8 cellular contexts compared by ENCODE assay signal in the genomic region with DNA sequence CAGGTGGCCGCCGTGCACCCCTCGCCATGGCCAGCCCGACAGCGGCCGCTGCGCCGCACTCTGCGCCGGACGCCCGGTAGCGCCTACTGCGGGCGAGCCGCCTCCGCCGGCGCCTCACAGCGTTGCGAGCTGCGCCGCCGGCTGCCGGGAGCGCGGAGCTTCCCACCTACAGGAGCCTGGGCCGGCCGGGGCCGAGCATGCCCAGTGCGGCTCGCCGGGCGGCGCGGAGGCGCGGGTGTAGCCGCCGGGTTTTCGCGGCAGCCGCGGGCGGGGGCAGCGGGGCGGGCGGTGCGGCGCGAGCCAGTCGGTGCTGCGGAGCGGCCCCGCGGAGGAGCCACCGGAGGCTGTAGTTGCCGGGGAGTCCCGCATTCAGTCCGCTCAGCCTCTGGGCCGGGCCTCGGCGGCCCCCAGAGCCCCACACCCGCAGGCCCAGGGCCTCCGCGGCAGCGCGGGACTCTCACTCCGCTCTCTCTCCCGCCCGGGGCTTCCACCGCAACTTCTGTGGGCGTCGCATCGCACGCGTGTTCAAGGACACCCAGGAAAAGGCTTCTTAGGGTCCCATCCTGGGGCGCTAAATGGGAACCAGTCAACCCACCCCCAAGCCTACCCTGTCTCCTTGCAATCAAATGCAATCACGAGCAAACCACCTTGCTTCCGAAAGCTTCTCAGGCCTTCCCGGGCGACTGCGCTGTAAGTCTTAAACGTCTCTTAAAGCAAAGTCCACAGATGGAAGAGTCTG. TPM values are rescaled to one million over a fixed set of nuclear protein-coding genes. Genes with fewer than 3 reads are reported as not detected.
DNase-seq lines count a peak whose midpoint lies in the region; ATAC-seq and TF ChIP-seq lines count a peak whose summit lies in the region.

MFAP3L (minus strand) TSS at position 143 of the 739 bp plus-strand sequence. CDS start 20,518 bp downstream, outside the sequence.

- dilution Hi-C loops in mammary epithelial cell (cut with HindIII; ENCODE audit: low sequenced_read_pairs) = no loop called here

- ATAC-seq in GM18502 (IDR thresholded peaks at IDR 0.05; ENCODE audit: poor library complexity, unreplicated experiment) = peak; percentile 84
- ATAC-seq in HG02852 (IDR thresholded peaks at IDR 0.05; ENCODE audit: unreplicated experiment) = peak; percentile 81

- H4K20me1 ChIP-seq in mammary epithelial cell (ENCODE audit: insufficient read depth, low read length) (no peaks in the 10 kb centered on the region), Karpas-422 (ENCODE audit: insufficient read depth, low read depth, low read length) (no peaks in the 10 kb centered on the region)

- H3K4me2 ChIP-seq in mammary epithelial cell (ENCODE audit: insufficient read depth, low read depth, low read length) (peak within 1 kb of the TSS; percentile 99), Karpas-422 (ENCODE audit: low read depth, low read length, poor library complexity, severe bottlenecking) (no peak within 1 kb of the TSS)

- H3K4me1 ChIP-seq in mammary epithelial cell (ENCODE audit: insufficient read depth, low read length) (peaks cover 14% of the 10 kb centered on the region), skeletal muscle tissue (ENCODE audit: control insufficient read depth in 3 of 3, insufficient read depth in 3 of 3, low read length in 3 of 3) (peaks cover 7 to 12% (median 8%) of the 10 kb centered on the region in 3 donors), Karpas-422 (ENCODE audit: low read length) (no peaks in the 10 kb centered on the region)

- H3K9me2 ChIP-seq in Karpas-422 (replicated peaks; ENCODE audit: insufficient read depth, low read length) = no peaks in the 10 kb centered on the region

- H2AFZ ChIP-seq in mammary epithelial cell (ENCODE audit: low read depth, low read length) (peak within 1 kb of the TSS; percentile 100), Karpas-422 (ENCODE audit: low read length) (no peak within 1 kb of the TSS)

- H3K27ac ChIP-seq in mammary epithelial cell (ENCODE audit: insufficient read depth, low read depth, low read length) (peak within 1 kb of the TSS; percentile 77), skeletal muscle tissue (ENCODE audit: low read depth, low read length) (peak within 1 kb of the TSS; percentile 80), Karpas-422 (ENCODE audit: low read length) (no peak within 1 kb of the TSS)

- H3K4me3 ChIP-seq in WI38 (ENCODE audit: low read depth, low read length) = peak within 1 kb of the TSS; percentile 78
- peak within 1 kb of the TSS; percentile 69 to 98 (median 78) for H3K4me3 ChIP-seq in mammary epithelial cell (replicated peaks in 1 of 3; ENCODE audit: insufficient read depth in 1 of 3, low read depth in 2 of 3, low read length in 3 of 3)
- peak within 1 kb of the TSS; percentile 89 to 97 (median 95) for H3K4me3 ChIP-seq in skeletal muscle tissue (ENCODE audit: low read length in 3 of 3)
- no peak within 1 kb of the TSS for H3K4me3 ChIP-seq in Karpas-422 (ENCODE audit: low read length)

- 2% methylated on average over 14 of the region's 84 CpGs for WGBS in mammary epithelial cell (ENCODE audit: low coverage, missing lambda C conversion rate)

- DNase-seq in NCI-H146 treated with DMSO at 0.1 percent for 48 hours (lab: John Stamatoyannopoulos, UW; ENCODE audit: unreplicated experiment) (peak; percentile 39), mammary epithelial cell (peak; percentile 89), iPS-NIHi11 (ENCODE audit: low spot score) (peak; percentile 97), Karpas-422 (no peak)

- peak within 1 kb of the TSS; percentile 78 for H3K9ac ChIP-seq in mammary epithelial cell (ENCODE audit: insufficient read depth, low read length)
- H3K9ac ChIP-seq in skeletal muscle tissue (ENCODE audit: low read depth in 1 of 3, low read length in 3 of 3) = peak within 1 kb of the TSS; percentile 85 to 97 (median 96)
- H3K9ac ChIP-seq in Karpas-422 (ENCODE audit: low read length) = no peak within 1 kb of the TSS

- BruUV-seq in mammary epithelial cell (replicated peaks; lab: Mats Ljungman, UMichigan) = TSS peak; percentile 82

- H3K9me3 ChIP-seq in mammary epithelial cell (replicated peaks; ENCODE audit: insufficient read depth, low read length) (no peaks in the 10 kb centered on the region), skeletal muscle tissue (ENCODE audit: control insufficient read depth in 3 of 3, low read length in 3 of 3) (no peaks in the 10 kb centered on the region), Karpas-422 (ENCODE audit: low read length) (no peaks in the 10 kb centered on the region)

- TF ChIP-seq CTCF in WI38 (IDR thresholded peaks at IDR 0.05; ENCODE audit: low read depth, low read length) (no peak), mammary epithelial cell (conservative IDR thresholded peaks at IDR 0.05 in 1 of 2, IDR thresholded peaks at IDR 0.05 in 1 of 2; ENCODE audit: extremely low read depth in 1 of 2, insufficient read depth in 1 of 2, low read depth in 1 of 2, low read length in 2 of 2) (no peak)

- H3K27me3 ChIP-seq in mammary epithelial cell (ENCODE audit: insufficient read depth, low read length) (no peaks in the 10 kb centered on the region), skeletal muscle tissue (ENCODE audit: control insufficient read depth in 3 of 3, insufficient read depth in 3 of 3, low read length in 3 of 3) (peaks cover 0 to 3% (median 0%) of the 10 kb centered on the region in 3 donors), Karpas-422 (ENCODE audit: low read length) (no peaks in the 10 kb centered on the region)

- H3K79me2 ChIP-seq in mammary epithelial cell (ENCODE audit: insufficient read depth, low read length) (no peaks in the 10 kb centered on the region), Karpas-422 (ENCODE audit: low read length) (no peaks in the 10 kb centered on the region)

- in situ Hi-C loops in mammary epithelial cell (cut with MboI; ENCODE audit: low sequenced_read_pairs in 2 of 2) = loop anchor here (25.0 kb wide), 1 partner anchor 414 kb away; the partner anchor contains the start of genes CLCN3 (in 2 of the 2) and NEK1 (in 2 of the 2)

- intact Hi-C loops in mammary epithelial cell (cut with micrococcal nuclease) = loop anchor here (1.0 to 5.0 kb wide), 3 partner anchors 235 to 414 kb away; partner anchors contain the start of gene NEK1

- CTCF ChIA-PET in mammary epithelial cell (lab: Charles Lee; ENCODE audit: low non-redundant PET) = interaction anchor here (0.5 to 0.6 kb wide), 2 partner anchors 410 to 460 kb away, joined by 3 to 8 read pairs; no protein-coding TSS in a partner anchor

- H3K36me3 ChIP-seq in mammary epithelial cell (ENCODE audit: insufficient read depth, low read length) (no peaks in the 10 kb centered on the region), skeletal muscle tissue (ENCODE audit: control insufficient read depth in 3 of 3, insufficient read depth in 3 of 3, low read length in 3 of 3) (no peaks in the 10 kb centered on the region), Karpas-422 (ENCODE audit: insufficient read depth, low read length) (no peaks in the 10 kb centered on the region)

RNA-seq across cellular contexts. Expression of gene MFAP3L, which starts in this region (rescaled TPM):
- total RNA-seq in mammary epithelial cell (10 to 100 TPM in 1 of 2 donors, 1 to 10 TPM in 1; 6.4 to 53.8 TPM), skeletal muscle tissue (1.6 TPM)
- 4.1 TPM for polyA plus RNA-seq in mammary epithelial cell
- 3.3 TPM for polyA minus RNA-seq in mammary epithelial cell
- not detected in 2 replicates for total RNA-seq in Karpas-422 (2014; rRNA removed; shearing (Covaris generic); ENCODE audit: low replicate concordance)
